Comparison of ENCODE assay signal across 1 cellular context in the genomic region with DNA sequence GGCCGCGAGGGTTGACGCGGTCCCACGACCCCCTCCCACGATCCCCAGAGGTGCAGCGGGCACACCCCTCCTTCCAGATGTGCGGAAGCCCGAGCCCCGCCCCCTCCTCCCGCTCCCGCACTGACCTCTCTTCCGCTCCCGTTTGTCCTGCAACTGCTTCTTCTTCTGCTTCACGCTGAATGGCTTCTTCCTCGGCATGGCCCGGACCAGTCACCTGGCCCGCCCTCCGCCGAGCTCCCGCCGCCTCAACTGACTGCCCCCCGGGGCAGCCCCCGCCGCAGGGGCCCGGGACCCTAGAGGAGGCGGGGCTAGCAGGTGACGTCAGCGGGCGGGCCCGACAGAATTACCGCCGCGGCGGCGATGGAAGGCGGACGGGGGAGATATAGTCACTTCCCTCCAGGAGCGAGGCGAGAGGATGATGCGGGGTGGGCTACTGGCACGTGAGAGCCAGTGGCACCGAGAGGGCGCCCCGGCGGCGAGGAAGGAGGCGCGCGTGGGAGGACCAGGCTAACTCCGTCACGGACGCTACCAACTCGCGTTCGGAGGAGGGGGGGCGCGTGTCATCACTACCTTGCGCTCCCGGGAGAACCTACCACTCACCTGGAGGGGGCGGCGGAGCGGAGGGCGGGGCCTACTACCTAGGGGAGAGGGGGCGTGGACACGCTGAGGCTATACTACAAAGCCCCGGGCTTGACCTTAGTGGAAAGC.
A peak's percentile ranks its signal among the peaks of the same experiment; 100 is the strongest.
TF ChIP-seq lines count a peak whose summit lies in the region.

Gene GNL1, minus strand, starts transcription at position 484 of the 708 bp plus-strand sequence. Its CDS starts 286 bp downstream, at position 198.

TF ChIP-seq in K562, 482 proteins besides CTCF, POLR2A, EP300 and RAD21 (continued from another document):
- TF ChIP-seq, protein P1, sequence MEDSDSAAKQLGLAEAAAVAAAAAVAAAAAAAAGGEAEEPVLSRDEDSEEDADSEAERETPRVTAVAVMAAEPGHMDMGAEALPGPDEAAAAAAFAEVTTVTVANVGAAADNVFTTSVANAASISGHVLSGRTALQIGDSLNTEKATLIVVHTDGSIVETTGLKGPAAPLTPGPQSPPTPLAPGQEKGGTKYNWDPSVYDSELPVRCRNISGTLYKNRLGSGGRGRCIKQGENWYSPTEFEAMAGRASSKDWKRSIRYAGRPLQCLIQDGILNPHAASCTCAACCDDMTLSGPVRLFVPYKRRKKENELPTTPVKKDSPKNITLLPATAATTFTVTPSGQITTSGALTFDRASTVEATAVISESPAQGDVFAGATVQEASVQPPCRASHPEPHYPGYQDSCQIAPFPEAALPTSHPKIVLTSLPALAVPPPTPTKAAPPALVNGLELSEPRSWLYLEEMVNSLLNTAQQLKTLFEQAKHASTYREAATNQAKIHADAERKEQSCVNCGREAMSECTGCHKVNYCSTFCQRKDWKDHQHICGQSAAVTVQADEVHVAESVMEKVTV (CRISPR knock-in tag; IDR thresholded peaks at IDR 0.05): no peak
- TF ChIP-seq ZNF696 (CRISPR knock-in tag; conservative IDR thresholded peaks at IDR 0.05) (no peak), TSC22D4 (tag; IDR thresholded peaks at IDR 0.05) (no peak), MTA3 (IDR thresholded peaks at IDR 0.05; ENCODE audit: borderline replicate concordance) (peak; percentile 84), ZSCAN32 (CRISPR knock-in tag; IDR thresholded peaks at IDR 0.05) (0 out of 2 replicates have a peak, but pooled peaks have one; percentile 8), ATF6 (CRISPR knock-in tag; IDR thresholded peaks at IDR 0.05) (no peak; the same call in 1 of the 2 replicates), FOSL1 (tag; conservative IDR thresholded peaks at IDR 0.05) (peak; percentile 28; the same call in 1 of the 2 replicates), MBD2 (IDR thresholded peaks at IDR 0.05; ENCODE audit: borderline replicate concordance, low read depth) (peak; percentile 97), TEAD2 (tag; IDR thresholded peaks at IDR 0.05) (no peak), SMAD3 (CRISPR knock-in tag; conservative IDR thresholded peaks at IDR 0.05) (no peak), PURB (CRISPR knock-in tag; IDR thresholded peaks at IDR 0.05; ENCODE audit: low read depth) (no peak), SOX6 (IDR thresholded peaks at IDR 0.05) (peak; percentile 58), SMAD4 (CRISPR knock-in tag; conservative IDR thresholded peaks at IDR 0.05) (peak; percentile 54; the same call in 1 of the 2 replicates), HNRNPL (IDR thresholded peaks at IDR 0.05; ENCODE audit: low read depth, low read length) (no peak), THAP12 (CRISPR knock-in tag; IDR thresholded peaks at IDR 0.05) (0 out of 2 replicates have a peak, but pooled peaks have one; percentile 37), KLF1 (tag; IDR thresholded peaks at IDR 0.05) (peak; percentile 36; the same call in 1 of the 2 replicates), COPS2 (conservative IDR thresholded peaks at IDR 0.05) (no peak), ATF1 (CRISPR knock-in tag; IDR thresholded peaks at IDR 0.05) (peak; percentile 81), ATF1 (tag; IDR thresholded peaks at IDR 0.05) (peak; percentile 99), PTRF (tag; IDR thresholded peaks at IDR 0.05) (no peak), XRCC3 (IDR thresholded peaks at IDR 0.05) (no peak), ZNF583 (CRISPR knock-in tag; IDR thresholded peaks at IDR 0.05) (no peak), ZNF586 (CRISPR knock-in tag; conservative IDR thresholded peaks at IDR 0.05) (no peak)
- TF ChIP-seq, protein P2, sequence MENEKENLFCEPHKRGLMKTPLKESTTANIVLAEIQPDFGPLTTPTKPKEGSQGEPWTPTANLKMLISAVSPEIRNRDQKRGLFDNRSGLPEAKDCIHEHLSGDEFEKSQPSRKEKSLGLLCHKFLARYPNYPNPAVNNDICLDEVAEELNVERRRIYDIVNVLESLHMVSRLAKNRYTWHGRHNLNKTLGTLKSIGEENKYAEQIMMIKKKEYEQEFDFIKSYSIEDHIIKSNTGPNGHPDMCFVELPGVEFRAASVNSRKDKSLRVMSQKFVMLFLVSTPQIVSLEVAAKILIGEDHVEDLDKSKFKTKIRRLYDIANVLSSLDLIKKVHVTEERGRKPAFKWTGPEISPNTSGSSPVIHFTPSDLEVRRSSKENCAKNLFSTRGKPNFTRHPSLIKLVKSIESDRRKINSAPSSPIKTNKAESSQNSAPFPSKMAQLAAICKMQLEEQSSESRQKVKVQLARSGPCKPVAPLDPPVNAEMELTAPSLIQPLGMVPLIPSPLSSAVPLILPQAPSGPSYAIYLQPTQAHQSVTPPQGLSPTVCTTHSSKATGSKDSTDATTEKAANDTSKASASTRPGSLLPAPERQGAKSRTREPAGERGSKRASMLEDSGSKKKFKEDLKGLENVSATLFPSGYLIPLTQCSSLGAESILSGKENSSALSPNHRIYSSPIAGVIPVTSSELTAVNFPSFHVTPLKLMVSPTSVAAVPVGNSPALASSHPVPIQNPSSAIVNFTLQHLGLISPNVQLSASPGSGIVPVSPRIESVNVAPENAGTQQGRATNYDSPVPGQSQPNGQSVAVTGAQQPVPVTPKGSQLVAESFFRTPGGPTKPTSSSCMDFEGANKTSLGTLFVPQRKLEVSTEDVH (IDR thresholded peaks at IDR 0.05; ENCODE audit: low read depth, partially characterized antibody): peak; percentile 79
- TF ChIP-seq, protein P3, sequence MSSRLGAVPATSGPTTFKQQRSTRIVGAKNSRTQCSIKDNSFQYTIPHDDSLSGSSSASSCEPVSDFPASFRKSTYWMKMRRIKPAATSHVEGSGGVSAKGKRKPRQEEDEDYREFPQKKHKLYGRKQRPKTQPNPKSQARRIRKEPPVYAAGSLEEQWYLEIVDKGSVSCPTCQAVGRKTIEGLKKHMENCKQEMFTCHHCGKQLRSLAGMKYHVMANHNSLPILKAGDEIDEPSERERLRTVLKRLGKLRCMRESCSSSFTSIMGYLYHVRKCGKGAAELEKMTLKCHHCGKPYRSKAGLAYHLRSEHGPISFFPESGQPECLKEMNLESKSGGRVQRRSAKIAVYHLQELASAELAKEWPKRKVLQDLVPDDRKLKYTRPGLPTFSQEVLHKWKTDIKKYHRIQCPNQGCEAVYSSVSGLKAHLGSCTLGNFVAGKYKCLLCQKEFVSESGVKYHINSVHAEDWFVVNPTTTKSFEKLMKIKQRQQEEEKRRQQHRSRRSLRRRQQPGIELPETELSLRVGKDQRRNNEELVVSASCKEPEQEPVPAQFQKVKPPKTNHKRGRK (tag; IDR thresholded peaks at IDR 0.05): no peak
TF ChIP-seq in K562: peak in this region for 152.
